ENCODE assay signal across 23 cellular contexts in genomic region chr5:500491-500890, GRCh38. TPM values are rescaled to one million over a fixed set of nuclear protein-coding genes. Genes with fewer than 3 reads are reported as not detected.
DNase-seq lines count a peak whose midpoint lies in the region; ATAC-seq, FAIRE-seq and TF ChIP-seq lines count a peak whose summit lies in the region.
"Had no signal": no experiment of that assay in that cellular context is flagged by ENCODE, and none has a peak within 500 bp of the region (broad histone marks: within the 10 kb centered on the region; RNA-seq: fewer than 3 reads in every experiment).

No MANE protein-coding gene starts in this region.

- no peaks in the 10 kb centered on the region for H3K4me1 ChIP-seq in lung (ENCODE audit: control insufficient read depth in 2 of 2, insufficient read depth in 2 of 2, low read length in 2 of 2)
- peaks cover 10% of the 10 kb centered on the region in 2 experiments for H3K4me1 ChIP-seq in trophoblast cell (ENCODE audit: control insufficient read depth in 1 of 2, insufficient read depth in 2 of 2, low read length in 2 of 2)

- no peak overlapping the region for H2BK5ac ChIP-seq in trophoblast cell (ENCODE audit: low read depth, low read length, poor library complexity)

- WGBS in lung, 2 donors: 89 to 92% methylated on average over 10 of the region's 10 CpGs
- no CpG with 5 or more reads among the region's 10 CpGs for WGBS in trophoblast cell (ENCODE audit: extremely low coverage, insufficient coverage, insufficient read length)

- no peak overlapping the region for H4K91ac ChIP-seq in trophoblast cell (ENCODE audit: low read depth, low read length)

- H3K4ac ChIP-seq in trophoblast cell (ENCODE audit: low read depth, low read length): no peak overlapping the region

- H3K9me3 ChIP-seq in lung (ENCODE audit: control insufficient read depth in 2 of 2, insufficient read depth in 1 of 2, low read length in 1 of 2) (peaks cover 0 to 5% of the 10 kb centered on the region in 2 donors), trophoblast cell (ENCODE audit: insufficient read depth, low read depth, low read length) (peaks cover 10% of the 10 kb centered on the region)

- H3K79me2 ChIP-seq in trophoblast cell (ENCODE audit: control insufficient read depth, insufficient read depth, low read length, poor library complexity): no peaks in the 10 kb centered on the region

- peaks cover 2% of the 10 kb centered on the region for H3K79me1 ChIP-seq in trophoblast cell (ENCODE audit: low read length)

- peak; percentile 57 for ATAC-seq in stimulated activated naive CD8-positive, alpha-beta T cell treated with anti-CD3 and anti-CD28 coated beads, Interleukin-15, amount 100 ng/mL, for 72 hours
- no peak for ATAC-seq in stimulated activated naive CD8-positive, alpha-beta T cell treated with anti-CD3 and anti-CD28 coated beads, Interleukin-15, Interleukin-2, amounts not matched to agents 100 U/mL and 50 U/mL, for 24 hours
- ATAC-seq in lung (ENCODE audit: insufficient read depth, low FRiP score) (peak; percentile 40), GM21737 (IDR thresholded peaks at IDR 0.05; ENCODE audit: unreplicated experiment) (no peak)
- ATAC-seq: GM12878 had no signal

- H2BK12ac ChIP-seq in trophoblast cell (ENCODE audit: low read length): no peak overlapping the region

- H3K4me2 ChIP-seq in trophoblast cell (ENCODE audit: low read length): no peak overlapping the region

- H3K9ac ChIP-seq in trophoblast cell (ENCODE audit: low read length): no peak overlapping the region
- H3K9ac ChIP-seq: GM23248 had no signal

- H3K27me3 ChIP-seq in lung (ENCODE audit: control insufficient read depth, insufficient read depth) (peaks cover 4% of the 10 kb centered on the region), trophoblast cell (ENCODE audit: insufficient read depth, low read length) (peaks cover 12% of the 10 kb centered on the region)

- H3K36me3 ChIP-seq in lung (ENCODE audit: control insufficient read depth in 2 of 2, insufficient read depth in 2 of 2, low read length in 2 of 2): no peaks in the 10 kb centered on the region
- no peaks in the 10 kb centered on the region for H3K36me3 ChIP-seq in trophoblast cell (ENCODE audit: control insufficient read depth in 1 of 2, insufficient read depth in 2 of 2, low read length in 2 of 2)

- no peak overlapping the region for H3K4me3 Mint-ChIP-seq in stimulated activated naive CD8-positive, alpha-beta T cell treated with anti-CD3 and anti-CD28 coated beads, Interleukin-15, amount 100 ng/mL, for 72 hours
- H3K4me3 Mint-ChIP-seq: CD4-positive, CD25-positive, alpha-beta regulatory T cell; CD8-positive, alpha-beta memory T cell had no signal

- no peak overlapping the region for H3K27ac Mint-ChIP-seq in stimulated activated naive CD8-positive, alpha-beta T cell treated with anti-CD3 and anti-CD28 coated beads, Interleukin-15, amount 100 ng/mL, for 72 hours
- H3K27ac Mint-ChIP-seq: CD4-positive, CD25-positive, alpha-beta regulatory T cell; CD8-positive, alpha-beta memory T cell had no signal

- no peak for DNase-seq in stimulated activated naive CD8-positive, alpha-beta T cell treated with anti-CD3 and anti-CD28 coated beads, Interleukin-15, amount 100 ng/mL, for 72 hours
- DNase-seq in stimulated activated naive CD8-positive, alpha-beta T cell treated with anti-CD3 and anti-CD28 coated beads, Interleukin-15, Interleukin-2, amounts not matched to agents 100 U/mL and 50 U/mL, for 24 hours: no peak
- DNase-seq in lung (ENCODE audit: low spot score): no peak
- DNase-seq in trophoblast cell: no peak
- DNase-seq in urothelium cell line (ENCODE audit: low spot score): no peak
- no peak for DNase-seq in medulla oblongata (ENCODE audit: extremely low spot score)
- DNase-seq in NCI-H1048 (lab: John Stamatoyannopoulos, UW): no peak
- DNase-seq: 8988T; C1 segment of cervical spinal cord; CD4-positive, CD25-positive, alpha-beta regulatory T cell; CD8-positive, alpha-beta memory T cell; COR-L47; DMS 273 treated with DMSO at 0.1 percent for 48 hours; DMS53; DND-41; EL; GM23248; HCEC 1CT; IMR-90 had no signal

- peak; percentile 62 for FAIRE-seq in urothelium cell line (lab: Jason Lieb, UNC)
- FAIRE-seq: GM12878, H54 had no signal

- peaks cover 8% of the 10 kb centered on the region for H3K4me1 Mint-ChIP-seq in stimulated activated naive CD8-positive, alpha-beta T cell treated with anti-CD3 and anti-CD28 coated beads, Interleukin-15, amount 100 ng/mL, for 72 hours
- H3K4me1 Mint-ChIP-seq: CD4-positive, CD25-positive, alpha-beta regulatory T cell; CD8-positive, alpha-beta memory T cell had no signal

- H3K14ac ChIP-seq in trophoblast cell (ENCODE audit: low read length): no peak overlapping the region

- H3K18ac ChIP-seq in trophoblast cell (ENCODE audit: low read length): no peak overlapping the region

- H2BK120ac ChIP-seq in trophoblast cell (ENCODE audit: insufficient read depth, low read length, poor library complexity): no peak overlapping the region

- H4K8ac ChIP-seq in trophoblast cell (ENCODE audit: low read depth, low read length): no peak overlapping the region

- H3K4me3 ChIP-seq in lung (no peak overlapping the region), trophoblast cell (ENCODE audit: low read depth, low read length) (peak overlapping the region; percentile 62)
- H3K4me3 ChIP-seq: GM12878, GM23248 had no signal

- H2AFZ ChIP-seq in trophoblast cell (ENCODE audit: insufficient read depth, low read length, poor library complexity): no peak overlapping the region
- H2AFZ ChIP-seq: GM23248 had no signal

- no peak for TF ChIP-seq CTCF in lung (IDR thresholded peaks at IDR 0.05; ENCODE audit: control extremely low read depth, extremely low read depth)

- H3K9me3 Mint-ChIP-seq in stimulated activated naive CD8-positive, alpha-beta T cell treated with anti-CD3 and anti-CD28 coated beads, Interleukin-15, amount 100 ng/mL, for 72 hours: no peaks in the 10 kb centered on the region
- H3K9me3 Mint-ChIP-seq: CD8-positive, alpha-beta memory T cell had no signal

- H2AK5ac ChIP-seq in trophoblast cell (ENCODE audit: low read length): no peak overlapping the region

- no peak overlapping the region for H4K12ac ChIP-seq in trophoblast cell (ENCODE audit: low read depth, low read length)

- no peak overlapping the region for H3K27ac ChIP-seq in lung (ENCODE audit: low read depth in 1 of 2, low read length in 1 of 2)
- no peak overlapping the region for H3K27ac ChIP-seq in trophoblast cell (ENCODE audit: low read depth, low read length)
- H3K27ac ChIP-seq: GM23248, HL-60 had no signal

- no peak overlapping the region for H3K23ac ChIP-seq in trophoblast cell (ENCODE audit: low read length)

- peaks cover 58% of the 10 kb centered on the region for H3K27me3 Mint-ChIP-seq in stimulated activated naive CD8-positive, alpha-beta T cell treated with anti-CD3 and anti-CD28 coated beads, Interleukin-15, amount 100 ng/mL, for 72 hours

RNA-seq across cellular contexts. Expression of gene SLC9A3, which starts 23.8 kb away (rescaled TPM):
- 1 to 10 TPM; 1.3 to 3.8 TPM for total RNA-seq in lung
- polyA plus RNA-seq in lung: 1 to 10 TPM in 1 of 2 donors, under 1 TPM in 1; 0.94 to 1.8 TPM
- polyA plus RNA-seq in trophoblast cell (2013): 1.7 and 1.9 TPM in 2 replicates

RNA-seq across cellular contexts. Expression of gene EXOC3, which starts 57.5 kb away (rescaled TPM):
- 10 to 100 TPM; 60.5 to 61.0 TPM for total RNA-seq in lung
- 10 to 100 TPM; 34.8 to 43.2 TPM for polyA plus RNA-seq in lung
- 24.0 and 24.2 TPM in 2 replicates for polyA plus RNA-seq in trophoblast cell (2013)

Comparison
In these comparisons a context has a peak if more than half of its experiments do, and no peak if none do; other contexts are left out.
1. ATAC-seq: peak in stimulated activated naive CD8-positive, alpha-beta T cell treated with anti-CD3 and anti-CD28 coated beads, Interleukin-15, amount 100 ng/mL, for 72 hours (single experiment) and lung (single experiment); none in stimulated activated naive CD8-positive, alpha-beta T cell treated with anti-CD3 and anti-CD28 coated beads, Interleukin-15, Interleukin-2, amounts not matched to agents 100 U/mL and 50 U/mL, for 24 hours (single experiment) and GM21737 (single experiment).